20 cellular contexts compared by ENCODE assay signal in genomic region chr10:35200487-35200886, GRCh38.
DNase-seq lines count a peak whose midpoint lies in the region; ATAC-seq and TF ChIP-seq lines count a peak whose summit lies in the region.
"Had no signal": no experiment of that assay in that cellular context is flagged by ENCODE, and none has a peak within 500 bp of the region (broad histone marks: within the 10 kb centered on the region; RNA-seq: fewer than 3 reads in every experiment).

No MANE protein-coding gene starts in this region.

- H3K4me2 ChIP-seq in hepatocyte = no peak overlapping the region

- H3K27me3 ChIP-seq in hepatocyte = no peaks in the 10 kb centered on the region

- H3K9me3 ChIP-seq in hepatocyte (ENCODE audit: low read depth) = no peaks in the 10 kb centered on the region

- peaks cover 44% of the 10 kb centered on the region for H3K4me1 Mint-ChIP-seq in activated CD4-positive, alpha-beta T cell treated with anti-CD3 and anti-CD28 coated beads, Interleukin-2, amount 10 ng/mL, durations not matched to agents 24 days and 14 days
- H3K4me1 Mint-ChIP-seq in natural killer cell treated with Interleukin-12 subunit alpha and Interleukin-12 subunit beta and Interleukin-15 and Interleukin-18, amount 100 ng/mL, for 72 hours (ENCODE audit: low read depth in 2 of 2) = peaks cover 21 to 32% of the 10 kb centered on the region in 2 donors
- peaks cover 11 to 24% of the 10 kb centered on the region in 2 donors for H3K4me1 Mint-ChIP-seq in natural killer cell
- H3K4me1 Mint-ChIP-seq in activated T-helper 17 cell treated with anti-CD3 and anti-CD28 coated beads, Interleukin-2, amount 50 U/mL, for 72 hours = peaks cover 13% of the 10 kb centered on the region

- H3K9me2 ChIP-seq in hepatocyte (replicated peaks; ENCODE audit: insufficient read depth) = no peaks in the 10 kb centered on the region

- peak overlapping the region; percentile 49 for H3K4me3 Mint-ChIP-seq in activated CD4-positive, alpha-beta T cell treated with anti-CD3 and anti-CD28 coated beads, Interleukin-2, amount 10 ng/mL, durations not matched to agents 24 days and 14 days
- peak overlapping the region; percentile 50 for H3K4me3 Mint-ChIP-seq in natural killer cell treated with Interleukin-12 subunit alpha and Interleukin-12 subunit beta and Interleukin-15 and Interleukin-18, amount 100 ng/mL, for 72 hours
- H3K4me3 Mint-ChIP-seq in natural killer cell = no peak overlapping the region
- H3K4me3 Mint-ChIP-seq in activated T-helper 17 cell treated with anti-CD3 and anti-CD28 coated beads, Interleukin-2, amount 50 U/mL, for 72 hours = peak overlapping the region; percentile 48
- H3K4me3 Mint-ChIP-seq: H9, IgD-negative memory B cell had no signal

- H3K9me3 Mint-ChIP-seq in activated CD4-positive, alpha-beta T cell treated with anti-CD3 and anti-CD28 coated beads, Interleukin-2, amount 10 ng/mL, durations not matched to agents 24 days and 14 days = no peaks in the 10 kb centered on the region
- no peaks in the 10 kb centered on the region for H3K9me3 Mint-ChIP-seq in natural killer cell treated with Interleukin-12 subunit alpha and Interleukin-12 subunit beta and Interleukin-15 and Interleukin-18, amount 100 ng/mL, for 72 hours
- H3K9me3 Mint-ChIP-seq in natural killer cell = no peaks in the 10 kb centered on the region
- no peaks in the 10 kb centered on the region for H3K9me3 Mint-ChIP-seq in activated T-helper 17 cell treated with anti-CD3 and anti-CD28 coated beads, Interleukin-2, amount 50 U/mL, for 72 hours
- H3K9me3 Mint-ChIP-seq: H9, IgD-negative memory B cell had no signal

- H3K36me3 Mint-ChIP-seq in activated CD4-positive, alpha-beta T cell treated with anti-CD3 and anti-CD28 coated beads, Interleukin-2, amount 10 ng/mL, durations not matched to agents 24 days and 14 days (ENCODE audit: low read depth) = peaks cover 28% of the 10 kb centered on the region
- peaks cover 15% of the 10 kb centered on the region for H3K36me3 Mint-ChIP-seq in natural killer cell treated with Interleukin-12 subunit alpha and Interleukin-12 subunit beta and Interleukin-15 and Interleukin-18, amount 100 ng/mL, for 72 hours
- H3K36me3 Mint-ChIP-seq in natural killer cell = no peaks in the 10 kb centered on the region
- H3K36me3 Mint-ChIP-seq in activated T-helper 17 cell treated with anti-CD3 and anti-CD28 coated beads, Interleukin-2, amount 50 U/mL, for 72 hours (ENCODE audit: low read depth) = peaks cover 80% of the 10 kb centered on the region
- H3K36me3 Mint-ChIP-seq: IgD-negative memory B cell had no signal

- H4K20me1 ChIP-seq in hepatocyte (ENCODE audit: insufficient read depth, poor library complexity, severe bottlenecking) = no peaks in the 10 kb centered on the region

- DNase-seq in activated CD4-positive, alpha-beta T cell treated with anti-CD3 and anti-CD28 coated beads, Interleukin-2, amount 10 ng/mL, durations not matched to agents 24 days and 14 days = peak; percentile 53
- no peak for DNase-seq in activated CD4-positive, alpha-beta T cell treated with anti-CD3 and anti-CD28 coated beads, Interleukin-2, amount 50 U/mL, for 4 hours
- no peak for DNase-seq in natural killer cell treated with Interleukin-12 subunit alpha and Interleukin-12 subunit beta and Interleukin-15 and Interleukin-18, amount 100 ng/mL, for 72 hours (ENCODE audit: low spot score)
- DNase-seq in natural killer cell = no peak
- no peak for DNase-seq in hepatocyte (ENCODE audit: low spot score)
- no peak for DNase-seq in head of caudate nucleus
- DNase-seq: C1 segment of cervical spinal cord; DMS 273 treated with DMSO at 0.1 percent for 48 hours; GDM1; H9; Kasumi-1; MM.1S; NCI-H1092 treated with DMSO at 0.1 percent for 48 hours; NCI-H2081 treated with DMSO at 0.1 percent for 48 hours; NCI-H2227 treated with DMSO at 0.1 percent for 48 hours; NCI-H524; NK-92 treated with Interleukin-12 subunit alpha and Interleukin-12 subunit beta, amount 100 ng/mL, for 24 hours had no signal

- no peak overlapping the region for H3K27ac ChIP-seq in hepatocyte

- ATAC-seq in natural killer cell treated with Interleukin-12 subunit alpha and Interleukin-12 subunit beta and Interleukin-15 and Interleukin-18, amount 100 ng/mL, for 72 hours = no peak
- ATAC-seq in natural killer cell = no peak
- no peak for ATAC-seq in activated T-helper 17 cell treated with anti-CD3 and anti-CD28 coated beads, Interleukin-2, amount 50 U/mL, for 72 hours (replicated peaks)
- ATAC-seq: GM12878 had no signal

- H3K79me2 ChIP-seq in hepatocyte = no peaks in the 10 kb centered on the region

- no peak for TF ChIP-seq CTCF in natural killer cell (IDR thresholded peaks at IDR 0.05)
- no peak for TF ChIP-seq CTCF in hepatocyte (IDR thresholded peaks at IDR 0.05; ENCODE audit: poor library complexity)

- H3K27me3 Mint-ChIP-seq in activated CD4-positive, alpha-beta T cell treated with anti-CD3 and anti-CD28 coated beads, Interleukin-2, amount 10 ng/mL, durations not matched to agents 24 days and 14 days = no peaks in the 10 kb centered on the region
- H3K27me3 Mint-ChIP-seq in natural killer cell treated with Interleukin-12 subunit alpha and Interleukin-12 subunit beta and Interleukin-15 and Interleukin-18, amount 100 ng/mL, for 72 hours = no peaks in the 10 kb centered on the region
- H3K27me3 Mint-ChIP-seq in natural killer cell (ENCODE audit: low read depth in 2 of 2) = no peaks in the 10 kb centered on the region
- no peaks in the 10 kb centered on the region for H3K27me3 Mint-ChIP-seq in activated T-helper 17 cell treated with anti-CD3 and anti-CD28 coated beads, Interleukin-2, amount 50 U/mL, for 72 hours
- H3K27me3 Mint-ChIP-seq: IgD-negative memory B cell had no signal

- intact Hi-C loops in activated CD4-positive, alpha-beta T cell treated with anti-CD3 and anti-CD28 coated beads, Interleukin-2, amount 10 ng/mL, durations not matched to agents 24 days and 14 days (cut with micrococcal nuclease) = no loop called here
- intact Hi-C loops in natural killer cell (cut with micrococcal nuclease) = no loop called here
- intact Hi-C loops in head of caudate nucleus (cut with DNase I) = no loop called here

- no peak overlapping the region for H2AFZ ChIP-seq in hepatocyte

- H3K4me1 ChIP-seq in hepatocyte (ENCODE audit: insufficient read depth) = peaks cover 5% of the 10 kb centered on the region

- 69% methylated on average over 1 of the region's 1 CpG for WGBS in hepatocyte (ENCODE audit: low lambda C conversion rate, missing lambda C conversion rate)

- H3K36me3 ChIP-seq in hepatocyte (replicated peaks; ENCODE audit: insufficient read depth, low read depth) = no peaks in the 10 kb centered on the region

- H3K27ac Mint-ChIP-seq in activated CD4-positive, alpha-beta T cell treated with anti-CD3 and anti-CD28 coated beads, Interleukin-2, amount 10 ng/mL, durations not matched to agents 24 days and 14 days = peak overlapping the region; percentile 51
- peak overlapping the region; percentile 17 to 48 for H3K27ac Mint-ChIP-seq in natural killer cell treated with Interleukin-12 subunit alpha and Interleukin-12 subunit beta and Interleukin-15 and Interleukin-18, amount 100 ng/mL, for 72 hours
- peak overlapping the region in 1 of 2 donors; percentile 44 for H3K27ac Mint-ChIP-seq in natural killer cell
- H3K27ac Mint-ChIP-seq in activated T-helper 17 cell treated with anti-CD3 and anti-CD28 coated beads, Interleukin-2, amount 50 U/mL, for 72 hours = no peak overlapping the region

- no peak overlapping the region for H3K4me3 ChIP-seq in hepatocyte
- H3K4me3 ChIP-seq: GM12878 had no signal
